12 cellular contexts compared by ENCODE assay signal in genomic region chr6:52377538-52378221, GRCh38. TPM values are rescaled to one million over a fixed set of nuclear protein-coding genes. Genes with fewer than 3 reads are reported as not detected.
DNase-seq lines count a peak whose midpoint lies in the region; ATAC-seq and TF ChIP-seq lines count a peak whose summit lies in the region.
"Had no signal": no experiment of that assay in that cellular context is flagged by ENCODE, and none has a peak within 500 bp of the region (broad histone marks: within the 10 kb centered on the region; RNA-seq: fewer than 3 reads in every experiment).

No MANE protein-coding gene starts in this region.

- 41 to 65% methylated on average over 3 of the region's 3 CpGs for WGBS in esophagus squamous epithelium, 2 donors

- peaks cover 77 to 80% (median 79%) of the 10 kb centered on the region in 3 donors for H3K4me1 Mint-ChIP-seq in T-cell
- peaks cover 49% of the 10 kb centered on the region for H3K4me1 Mint-ChIP-seq in activated CD4-positive, alpha-beta memory T cell treated with anti-CD3 and anti-CD28 coated beads, Interleukin-2, amount 10 ng/mL, durations not matched to agents 7 days and 5 days

- peak overlapping the region; percentile 86 to 93 for H3K27ac Mint-ChIP-seq in T-cell
- H3K27ac Mint-ChIP-seq in activated CD4-positive, alpha-beta memory T cell treated with anti-CD3 and anti-CD28 coated beads, Interleukin-2, amount 10 ng/mL, durations not matched to agents 7 days and 5 days, result no peak overlapping the region
- H3K27ac Mint-ChIP-seq: activated CD4-positive, alpha-beta memory T cell treated with anti-CD3 and anti-CD28 coated beads for 36 hours had no signal

- POLR2A ChIA-PET in T-cell (lab: Charles Lee), result interaction anchor here in 1 of 2 donors (0.5 to 1.4 kb wide), 4 partner anchors 9 to 20 kb away, joined by 3 to 6 read pairs (median 6); no protein-coding TSS in a partner anchor
- POLR2A ChIA-PET in activated CD4-positive, alpha-beta memory T cell treated with anti-CD3 and anti-CD28 coated beads, Interleukin-2, amount 10 ng/mL, durations not matched to agents 7 days and 5 days (lab: Charles Lee), result interaction anchor here (0.8 to 1.3 kb wide), 3 partner anchors 13 to 16 kb away, joined by 3 to 8 read pairs (median 4); partner anchors contain the start of gene PAQR8

- H3K36me3 Mint-ChIP-seq in T-cell, result peaks cover 40% of the 10 kb centered on the region
- H3K36me3 Mint-ChIP-seq in activated CD4-positive, alpha-beta memory T cell treated with anti-CD3 and anti-CD28 coated beads, Interleukin-2, amount 10 ng/mL, durations not matched to agents 7 days and 5 days (ENCODE audit: low read depth), result peaks cover 28% of the 10 kb centered on the region

- H3K27ac ChIP-seq in esophagus squamous epithelium, result no peak overlapping the region

- no peak for TF ChIP-seq POLR2A in esophagus squamous epithelium (IDR thresholded peaks at IDR 0.05)

- no peaks in the 10 kb centered on the region for H3K27me3 ChIP-seq in esophagus squamous epithelium

- H3K9me3 ChIP-seq in mucosa of descending colon (no peaks in the 10 kb centered on the region), esophagus squamous epithelium (no peaks in the 10 kb centered on the region)

- H3K4me3 ChIP-seq in mucosa of descending colon, result no peak overlapping the region
- no peak overlapping the region for H3K4me3 ChIP-seq in esophagus squamous epithelium

- peak; percentile 64 for ATAC-seq in GM18511 (IDR thresholded peaks at IDR 0.05; ENCODE audit: unreplicated experiment)
- ATAC-seq in HG02840 (IDR thresholded peaks at IDR 0.05; ENCODE audit: low FRiP score, unreplicated experiment), result peak; percentile 53
- ATAC-seq in T-cell (replicated peaks in 1 of 4), result peak in 3 of 4 experiments; percentile 14 to 53 (median 28)
- ATAC-seq in mucosa of descending colon, result peak; percentile 79

- CTCF ChIA-PET in T-cell (lab: Charles Lee), result interaction anchor here (0.7 to 2.4 kb wide), 4 partner anchors 12 to 20 kb away, joined by 3 to 10 read pairs (median 4); no protein-coding TSS in a partner anchor
- CTCF ChIA-PET in activated CD4-positive, alpha-beta memory T cell treated with anti-CD3 and anti-CD28 coated beads, Interleukin-2, amount 10 ng/mL, durations not matched to agents 7 days and 5 days (lab: Charles Lee), result interaction anchor here (0.9 kb wide), 1 partner anchor 15 kb away, joined by 3 read pairs; the partner anchor contains the start of gene PAQR8

- peaks cover 24% of the 10 kb centered on the region for H3K4me1 ChIP-seq in mucosa of descending colon (ENCODE audit: low read depth)
- H3K4me1 ChIP-seq in esophagus squamous epithelium, result peaks cover 0 to 23% (median 7%) of the 10 kb centered on the region in 3 donors

- H3K9me3 Mint-ChIP-seq in T-cell, result peaks cover 0 to 12% (median 10%) of the 10 kb centered on the region in 3 donors
- peaks cover 5% of the 10 kb centered on the region for H3K9me3 Mint-ChIP-seq in activated CD4-positive, alpha-beta memory T cell treated with anti-CD3 and anti-CD28 coated beads, Interleukin-2, amount 10 ng/mL, durations not matched to agents 7 days and 5 days

- no peaks in the 10 kb centered on the region for H3K27me3 Mint-ChIP-seq in T-cell
- H3K27me3 Mint-ChIP-seq in activated CD4-positive, alpha-beta memory T cell treated with anti-CD3 and anti-CD28 coated beads, Interleukin-2, amount 10 ng/mL, durations not matched to agents 7 days and 5 days, result no peaks in the 10 kb centered on the region
- H3K27me3 Mint-ChIP-seq: activated CD4-positive, alpha-beta memory T cell treated with anti-CD3 and anti-CD28 coated beads for 36 hours had no signal

- DNase-seq in T-cell, result no peak
- DNase-seq in mucosa of descending colon, result no peak
- DNase-seq in kidney glomerular epithelial cell (lab: John Stamatoyannopoulos, UW), result no peak
- DNase-seq in cerebellar nuclear complex (lab: John Stamatoyannopoulos, UW), result no peak
- DNase-seq in activated CD4-positive, alpha-beta memory T cell treated with anti-CD3 and anti-CD28 coated beads, Interleukin-2, amount 10 ng/mL, durations not matched to agents 7 days and 5 days, result no peak
- DNase-seq in esophagus squamous epithelium (lab: John Stamatoyannopoulos, UW), result no peak
- DNase-seq: activated CD4-positive, alpha-beta memory T cell treated with anti-CD3 and anti-CD28 coated beads for 36 hours; DMS 273 treated with DMSO at 0.1 percent for 48 hours; KG1; NCI-H446 treated with DMSO at 0.1 percent for 48 hours had no signal

- H3K4me3 Mint-ChIP-seq in T-cell, result peak overlapping the region; percentile 32 to 54 (median 52)
- H3K4me3 Mint-ChIP-seq in activated CD4-positive, alpha-beta memory T cell treated with anti-CD3 and anti-CD28 coated beads, Interleukin-2, amount 10 ng/mL, durations not matched to agents 7 days and 5 days, result no peak overlapping the region
- H3K4me3 Mint-ChIP-seq: activated CD4-positive, alpha-beta memory T cell treated with anti-CD3 and anti-CD28 coated beads for 36 hours had no signal

- TF ChIP-seq CTCF in mucosa of descending colon (IDR thresholded peaks at IDR 0.05) (no peak), esophagus squamous epithelium (IDR thresholded peaks at IDR 0.05) (no peak)

- intact Hi-C loops in mucosa of descending colon (cut with DNase I, micrococcal nuclease), result no loop called here
- intact Hi-C loops in esophagus squamous epithelium (cut with DNase I), result no loop called here

- H3K36me3 ChIP-seq in mucosa of descending colon (ENCODE audit: low read depth) (no peaks in the 10 kb centered on the region), esophagus squamous epithelium (peaks cover 0 to 6% (median 0%) of the 10 kb centered on the region in 3 donors)

RNA-seq across cellular contexts. Expression of gene PAQR8, which starts 15.7 kb away (rescaled TPM):
- total RNA-seq in T-cell (10 to 100 TPM; 12.0 to 35.2 (median 30.2) TPM), mucosa of descending colon (100 to 1,000 TPM in 1 of 3 donors, 10 to 100 TPM in 2; 70.6 to 184 (median 81.4) TPM), esophagus squamous epithelium (10 to 100 TPM in 3 of 4 donors, 1 to 10 TPM in 1; 1.7 to 22.5 (median 11.5) TPM)
- total RNA-seq in activated CD4-positive, alpha-beta memory T cell treated with anti-CD3 and anti-CD28 coated beads, Interleukin-2, amount 10 ng/mL, durations not matched to agents 7 days and 5 days, result 10 to 100 TPM; 12.8 to 14.1 TPM

RNA-seq across cellular contexts. Expression of gene EFHC1, which starts 42.5 kb away (rescaled TPM):
- total RNA-seq in T-cell (1 to 10 TPM; 4.5 to 8.6 (median 6.2) TPM), mucosa of descending colon (10 to 100 TPM; 10.8 to 22.2 (median 20.5) TPM), esophagus squamous epithelium (10 to 100 TPM in 2 of 4 donors, 1 to 10 TPM in 2; 4.0 to 17.5 (median 9.9) TPM)
- total RNA-seq in activated CD4-positive, alpha-beta memory T cell treated with anti-CD3 and anti-CD28 coated beads, Interleukin-2, amount 10 ng/mL, durations not matched to agents 7 days and 5 days, result 1 to 10 TPM; 1.6 to 3.4 TPM

Comparison
In these comparisons a context has a peak if more than half of its experiments do, and no peak if none do; other contexts are left out.
1. ATAC-seq: peak in every context shown above with its lines; median percentile 79 in mucosa of descending colon; 64 in GM18511; 53 in HG02840; 28 in T-cell.